In the genomic region with DNA sequence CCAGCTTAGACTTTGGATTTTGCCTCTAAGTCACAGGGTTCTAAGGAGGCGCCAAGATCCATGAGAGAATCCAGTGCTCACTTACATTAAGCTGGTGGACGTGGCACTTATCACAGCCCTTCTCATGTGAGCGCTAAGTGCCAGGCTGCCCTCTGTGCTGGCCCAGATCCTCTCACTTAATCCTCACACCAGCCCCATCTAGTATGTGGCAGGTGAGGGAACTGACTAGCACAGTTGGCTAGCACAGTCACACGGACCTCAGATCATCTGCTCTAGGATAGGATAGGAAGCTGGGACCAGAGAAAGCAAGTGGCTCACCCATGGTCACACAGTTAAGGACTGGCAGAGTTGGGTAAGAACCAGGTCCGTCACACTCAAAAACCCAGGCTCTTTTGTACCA, we compare ENCODE assay signal across 24 cellular contexts. TPM values are rescaled to one million over a fixed set of nuclear protein-coding genes. Genes with fewer than 3 reads are reported as not detected.
DNase-seq lines count a peak whose midpoint lies in the region; ATAC-seq, FAIRE-seq and TF ChIP-seq lines count a peak whose summit lies in the region.
"Had no signal": no experiment of that assay in that cellular context is flagged by ENCODE, and none has a peak within 500 bp of the region (broad histone marks: within the 10 kb centered on the region; RNA-seq: fewer than 3 reads in every experiment).

No MANE protein-coding gene starts in this region.

- WGBS in right cardiac atrium: 74% methylated on average over 5 of the region's 5 CpGs

- ATAC-seq in right cardiac atrium: no peak
- ATAC-seq in HG03354 (IDR thresholded peaks at IDR 0.05; ENCODE audit: poor library complexity, severe bottlenecking, unreplicated experiment): no peak
- no peak for ATAC-seq in sciatic nerve
- ATAC-seq: activated T-cell treated with anti-CD3 and anti-CD28 coated beads, Interleukin-2, amount 50 U/mL, for 4 hours; mucosa of descending colon had no signal

- TF ChIP-seq CTCF in AG10803 (conservative IDR thresholded peaks at IDR 0.05; ENCODE audit: low read length) (no peak), OCI-LY1 (IDR thresholded peaks at IDR 0.05; ENCODE audit: low read length) (no peak), kidney (IDR thresholded peaks at IDR 0.05; ENCODE audit: borderline replicate concordance, extremely low read depth, insufficient read depth) (no peak), neutrophil (IDR thresholded peaks at IDR 0.05) (no peak)

- intact Hi-C loops in kidney (cut with DNase I) (no loop called here), right cardiac atrium (cut with DNase I) (no loop called here), sciatic nerve (cut with DNase I) (no loop called here)

- H3F3A ChIP-seq in OCI-LY1 (ENCODE audit: insufficient read depth, low read length): no peaks in the 10 kb centered on the region

- peak overlapping the region; percentile 38 for H3K4me3 ChIP-seq in AG10803 (ENCODE audit: low read length)
- no peak overlapping the region for H3K4me3 ChIP-seq in OCI-LY1 (ENCODE audit: low read depth, low read length, poor library complexity, severe bottlenecking)
- peak overlapping the region; percentile 18 to 88 for H3K4me3 ChIP-seq in kidney (ENCODE audit: low read length in 2 of 2)
- no peak overlapping the region for H3K4me3 ChIP-seq in neutrophil (ENCODE audit: low read depth in 1 of 2, low read length in 1 of 2)
- no peak overlapping the region for H3K4me3 ChIP-seq in right cardiac atrium (ENCODE audit: low read length)
- H3K4me3 ChIP-seq: cardiac muscle cell, MG63, mucosa of descending colon, PC-9 had no signal

- H3K4me1 ChIP-seq in OCI-LY1 (ENCODE audit: insufficient read depth, low read length, severe bottlenecking): peaks cover 37% of the 10 kb centered on the region
- peaks cover 8 to 11% of the 10 kb centered on the region in 2 donors for H3K4me1 ChIP-seq in kidney (ENCODE audit: control insufficient read depth in 1 of 2, insufficient read depth in 1 of 2, low read depth in 1 of 2, low read length in 2 of 2)
- peaks cover 18 to 23% of the 10 kb centered on the region in 2 experiments for H3K4me1 ChIP-seq in neutrophil (ENCODE audit: control insufficient read depth in 1 of 2, insufficient read depth in 1 of 2, low read depth in 1 of 2, low read length in 1 of 2)
- no peaks in the 10 kb centered on the region for H3K4me1 ChIP-seq in right cardiac atrium (ENCODE audit: control insufficient read depth, insufficient read depth, low read length)

- H3K79me2 ChIP-seq in OCI-LY1 (ENCODE audit: insufficient read depth, low read length): peaks cover 7% of the 10 kb centered on the region; the same call in 1 of the 2 replicates

- H3K9me3 ChIP-seq in OCI-LY1 (ENCODE audit: low read length) (no peaks in the 10 kb centered on the region), kidney (ENCODE audit: control insufficient read depth in 1 of 2, low read length in 2 of 2) (no peaks in the 10 kb centered on the region), neutrophil (no peaks in the 10 kb centered on the region), right cardiac atrium (ENCODE audit: control insufficient read depth, low read length) (no peaks in the 10 kb centered on the region)
- H3K9me3 ChIP-seq: BLaER1 treated with 17β-estradiol and CSF1 and Interleukin-3, amounts not matched to agents 10 nM and 100 nM; MG63; mucosa of descending colon; spleen; stomach had no signal

- H3K9ac ChIP-seq in OCI-LY1 (ENCODE audit: low read length): no peak overlapping the region; the same call in 1 of the 2 replicates
- H3K9ac ChIP-seq in kidney (ENCODE audit: low read length in 2 of 2): no peak overlapping the region

- no peak for DNase-seq in AG10803 (ENCODE audit: low read depth)
- no peak for DNase-seq in kidney
- DNase-seq in right cardiac atrium: no peak
- no peak for DNase-seq in sciatic nerve (ENCODE audit: low spot score)
- no peak for DNase-seq in stimulated activated CD4-positive, alpha-beta T cell treated with anti-CD3 and anti-CD28 coated beads, Interleukin-4, amount 100 ng/mL, for 4 hours
- DNase-seq: activated CD8-positive, alpha-beta memory T cell treated with anti-CD3 and anti-CD28 coated beads for 24 hours; activated naive CD4-positive, alpha-beta T cell treated with anti-CD3 and anti-CD28 coated beads for 36 hours; activated T-cell treated with anti-CD3 and anti-CD28 coated beads, Interleukin-2, amount 50 U/mL, for 4 hours; Calu3; cortex of kidney; head of caudate nucleus; MG63; NCI-H146; PC-9; SIG-M5; spleen; stomach had no signal

- H3K27me3 ChIP-seq in OCI-LY1 (ENCODE audit: insufficient read depth, low read length) (no peaks in the 10 kb centered on the region), neutrophil (peaks cover 34% of the 10 kb centered on the region), right cardiac atrium (ENCODE audit: control insufficient read depth, insufficient read depth) (no peaks in the 10 kb centered on the region)
- H3K27me3 ChIP-seq: cardiac muscle cell, MG63, spleen, stomach had no signal

- peak overlapping the region; percentile 1; the same call in 1 of the 2 replicates for H3K4me2 ChIP-seq in OCI-LY1 (ENCODE audit: low read length)
- H3K4me2 ChIP-seq: PC-9 had no signal

- H3K36me3 ChIP-seq in OCI-LY1 (ENCODE audit: insufficient read depth, low read length): peaks cover 34% of the 10 kb centered on the region
- peaks cover 0 to 9% of the 10 kb centered on the region in 2 donors for H3K36me3 ChIP-seq in kidney (ENCODE audit: control insufficient read depth in 1 of 2, insufficient read depth in 2 of 2, low read length in 2 of 2)
- peaks cover 12% of the 10 kb centered on the region for H3K36me3 ChIP-seq in neutrophil
- H3K36me3 ChIP-seq: cardiac muscle cell had no signal

- no peak overlapping the region for H2AFZ ChIP-seq in OCI-LY1 (ENCODE audit: low read length)
- H2AFZ ChIP-seq: PC-9 had no signal

- no peaks in the 10 kb centered on the region for H4K20me1 ChIP-seq in OCI-LY1 (ENCODE audit: insufficient read depth, low read length)

- H3K9me2 ChIP-seq in OCI-LY1 (ENCODE audit: low read depth, low read length): no peaks in the 10 kb centered on the region

- FAIRE-seq in kidney (lab: Jason Lieb, UNC): no peak
- FAIRE-seq: TTC549 had no signal

- H3K27ac ChIP-seq in OCI-LY1 (ENCODE audit: low read depth, low read length, poor library complexity, severe bottlenecking): peak overlapping the region; percentile 61
- H3K27ac ChIP-seq in kidney (ENCODE audit: low read depth in 2 of 2, low read length in 2 of 2): peak overlapping the region; percentile 42 to 47
- H3K27ac ChIP-seq in neutrophil: peak overlapping the region; percentile 7
- H3K27ac ChIP-seq in right cardiac atrium (ENCODE audit: low read length): no peak overlapping the region
- H3K27ac ChIP-seq: cardiac muscle cell, PC-9, stomach had no signal

RNA-seq across cellular contexts. Expression of gene HMOX1, which starts 3.7 kb away (rescaled TPM):
- total RNA-seq in kidney (37.7 TPM), right cardiac atrium (10 to 100 TPM in 2 of 4 donors, 1 to 10 TPM in 2; 6.2 to 10.8 (median 9.6) TPM), sciatic nerve (78.5 TPM)
- polyA plus RNA-seq in kidney (ENCODE audit: insufficient read depth, low read depth, low replicate concordance) (234 TPM), right cardiac atrium (6.1 TPM)

RNA-seq across cellular contexts. Expression of gene MCM5, which starts 15.4 kb away (rescaled TPM):
- 26.4 TPM for total RNA-seq in kidney
- 10.2 TPM for polyA plus RNA-seq in kidney (ENCODE audit: insufficient read depth, low read depth, low replicate concordance)
- 10 to 100 TPM in 2 of 4 donors, 1 to 10 TPM in 2; 7.4 to 15.8 (median 11.0) TPM for total RNA-seq in right cardiac atrium
- polyA plus RNA-seq in right cardiac atrium: 7.3 TPM
- total RNA-seq in sciatic nerve: 23.0 TPM

Comparison
In these comparisons a context has a peak if more than half of its experiments do, and no peak if none do; other contexts are left out.
1. H3K4me3 ChIP-seq: peak in AG10803 (single experiment) and kidney (2 of 2); none in OCI-LY1 (single experiment), neutrophil (0 of 2) and right cardiac atrium (single experiment).